8 cellular contexts compared by ENCODE assay signal in the genomic region with DNA sequence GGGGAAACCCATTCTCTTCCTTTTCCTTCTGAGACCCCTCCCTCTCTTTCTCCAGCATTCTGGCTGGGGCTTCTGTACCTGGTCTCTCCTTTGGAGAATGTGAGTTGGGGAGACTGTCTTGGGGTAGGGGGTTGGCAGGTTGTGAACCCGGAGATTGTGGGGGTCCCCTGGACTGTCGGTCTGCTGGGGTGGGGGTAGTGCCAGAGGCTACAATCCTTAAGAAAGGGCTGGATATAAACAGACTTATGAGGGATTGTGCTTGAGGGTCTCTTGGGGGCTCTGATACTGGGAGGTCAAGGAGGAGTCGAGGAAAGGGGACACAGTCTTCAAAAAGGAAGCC. TPM values are rescaled to one million over a fixed set of nuclear protein-coding genes. Genes with fewer than 3 reads are reported as not detected.
DNase-seq lines count a peak whose midpoint lies in the region; ATAC-seq and TF ChIP-seq lines count a peak whose summit lies in the region.

No MANE protein-coding gene starts in this region.

- intact Hi-C loops in CD4-positive, alpha-beta memory T cell (cut with micrococcal nuclease) = loop anchor here (5.0 kb wide), 1 partner anchor 334 kb away; the partner anchor contains the start of gene SCAND1
- intact Hi-C loops in OCI-LY7 (cut with micrococcal nuclease; ENCODE audit: unreplicated experiment) = loop anchor here (5.0 to 10.0 kb wide), 3 partner anchors 76 to 1933 kb away; partner anchors contain the start of genes E2F1, ERGIC3, NFS1 and ROMO1
- intact Hi-C loops in ovary (cut with DNase I) = loop anchor here in 2 of 4 donors (5.0 kb wide), 2 partner anchors 44 to 124 kb away; partner anchors contain the start of genes CPNE1 (in 1 of the 2), RBM12 (in 1 of the 2) and RBM39 (in 1 of the 2)

- no peak for TF ChIP-seq EP300 in ovary (IDR thresholded peaks at IDR 0.05)

- H3K4me1 Mint-ChIP-seq in CD4-positive, alpha-beta memory T cell = peaks cover 17 to 47% (median 34%) of the 10 kb centered on the region in 4 donors
- H3K4me1 Mint-ChIP-seq in effector memory CD8-positive, alpha-beta T cell (ENCODE audit: low read depth in 2 of 2) = peaks cover 34 to 35% of the 10 kb centered on the region in 2 donors

- peak overlapping the region; percentile 9 to 47 for H3K4me3 ChIP-seq in CD4-positive, alpha-beta memory T cell (ENCODE audit: low read length in 2 of 2)
- peak overlapping the region; percentile 73 for H3K4me3 ChIP-seq in OCI-LY7 (ENCODE audit: low read depth, low read length, poor library complexity, severe bottlenecking)
- H3K4me3 ChIP-seq in ovary = peak overlapping the region; percentile 35

- no peaks in the 10 kb centered on the region for H3K36me3 ChIP-seq in CD4-positive, alpha-beta memory T cell (ENCODE audit: insufficient read depth, low read length)
- H3K36me3 ChIP-seq in OCI-LY7 (ENCODE audit: insufficient read depth, low read length) (peaks cover 22% of the 10 kb centered on the region; the same call in 1 of the 2 replicates), ovary (no peaks in the 10 kb centered on the region)

- no peaks in the 10 kb centered on the region for H3K9me2 ChIP-seq in OCI-LY7 (ENCODE audit: insufficient read depth, low read length)

- 16 to 24% (median 18%) methylated on average over 3 of the region's 3 CpGs for WGBS in ovary, 3 donors

- no peaks in the 10 kb centered on the region for H3K9me3 ChIP-seq in CD4-positive, alpha-beta memory T cell (ENCODE audit: control insufficient read depth in 1 of 2, low read length in 2 of 2)
- H3K9me3 ChIP-seq in OCI-LY7 (ENCODE audit: low read length) = no peaks in the 10 kb centered on the region
- no peaks in the 10 kb centered on the region for H3K9me3 ChIP-seq in ovary

- TF ChIP-seq CTCF in OCI-LY7 (conservative IDR thresholded peaks at IDR 0.05; ENCODE audit: low read length) (0 out of 2 replicates have a peak, but pooled peaks have one; percentile 9), ovary (IDR thresholded peaks at IDR 0.05) (no peak)

- no peaks in the 10 kb centered on the region for H4K20me1 ChIP-seq in OCI-LY7 (ENCODE audit: insufficient read depth, low read length)

- H3K27me3 Mint-ChIP-seq in CD4-positive, alpha-beta memory T cell = peaks cover 0 to 3% of the 10 kb centered on the region in 2 donors
- H3K27me3 Mint-ChIP-seq in effector memory CD8-positive, alpha-beta T cell = no peaks in the 10 kb centered on the region

- H3K4me3 Mint-ChIP-seq in CD4-positive, alpha-beta memory T cell = peak overlapping the region; percentile 71 to 97 (median 88)
- peak overlapping the region; percentile 89 to 90 for H3K4me3 Mint-ChIP-seq in effector memory CD8-positive, alpha-beta T cell

- H3K27ac Mint-ChIP-seq in CD4-positive, alpha-beta memory T cell = peak overlapping the region; percentile 73 to 99 (median 91)
- peak overlapping the region in 1 of 2 donors; percentile 83 for H3K27ac Mint-ChIP-seq in effector memory CD8-positive, alpha-beta T cell

- H3K4me1 ChIP-seq in CD4-positive, alpha-beta memory T cell (ENCODE audit: insufficient read depth, low read length) = peaks cover 39% of the 10 kb centered on the region
- H3K4me1 ChIP-seq in OCI-LY7 (ENCODE audit: insufficient read depth, low read length, poor library complexity, severe bottlenecking) (peaks cover 51% of the 10 kb centered on the region), ovary (ENCODE audit: insufficient read depth) (peaks cover 1% of the 10 kb centered on the region)

- no TSS peak for BruUV-seq in OCI-LY7 (replicated peaks; lab: Mats Ljungman, UMichigan)

- H3K9me3 Mint-ChIP-seq in CD4-positive, alpha-beta memory T cell = peaks cover 0 to 3% (median 0%) of the 10 kb centered on the region in 8 donors
- no peaks in the 10 kb centered on the region for H3K9me3 Mint-ChIP-seq in effector memory CD8-positive, alpha-beta T cell

- no peak for DNase-seq in CD4-positive, alpha-beta memory T cell
- DNase-seq in OCI-LY7 (ENCODE audit: low spot score) (no peak), ovary (no peak), iPS-NIHi7 (ENCODE audit: extremely low spot score) (no peak), T1000 (lab: John Stamatoyannopoulos, UW) (no peak)
- DNase-seq in effector memory CD8-positive, alpha-beta T cell = no peak

- CTCF ChIA-PET in CD4-positive, alpha-beta memory T cell (lab: Charles Lee; ENCODE audit: partially characterized antibody) = interaction anchor here (0.6 to 5.3 kb wide), 7 partner anchors 10 to 117 kb away, joined by 3 to 33 read pairs (median 4); no protein-coding TSS in a partner anchor
- CTCF ChIA-PET in OCI-LY7 (lab: Charles Lee; ENCODE audit: unreplicated experiment) = no interaction called here

- H3K79me2 ChIP-seq in OCI-LY7 (ENCODE audit: insufficient read depth, low read depth, low read length) = peaks cover 15% of the 10 kb centered on the region; the same call in 1 of the 2 replicates

- peak overlapping the region; percentile 87 for H3K4me2 ChIP-seq in OCI-LY7 (ENCODE audit: low read length)

- peaks cover 0 to 7% of the 10 kb centered on the region in 2 donors for H3K36me3 Mint-ChIP-seq in CD4-positive, alpha-beta memory T cell
- peaks cover 52% of the 10 kb centered on the region for H3K36me3 Mint-ChIP-seq in effector memory CD8-positive, alpha-beta T cell (ENCODE audit: insufficient read depth)

- TF ChIP-seq POLR2A in ovary (IDR thresholded peaks at IDR 0.05) = no peak

- H3K27ac ChIP-seq in CD4-positive, alpha-beta memory T cell (ENCODE audit: low read depth, low read length) = no peak overlapping the region
- H3K27ac ChIP-seq in OCI-LY7 (ENCODE audit: low read depth, low read length, poor library complexity, severe bottlenecking) = peak overlapping the region; percentile 90
- H3K27ac ChIP-seq in ovary = peak overlapping the region; percentile 73 to 82

- no peaks in the 10 kb centered on the region for H3K27me3 ChIP-seq in CD4-positive, alpha-beta memory T cell (ENCODE audit: insufficient read depth, low read length)
- no peaks in the 10 kb centered on the region for H3K27me3 ChIP-seq in ovary

- POLR2A ChIA-PET in CD4-positive, alpha-beta memory T cell (lab: Charles Lee; ENCODE audit: partially characterized antibody) = interaction anchor here (1.0 to 6.3 kb wide), 12 partner anchors 16 to 336 kb away, joined by 3 to 97 read pairs (median 16); partner anchors contain the start of genes CPNE1, ERGIC3, NFS1 and PHF20
- POLR2A ChIA-PET in OCI-LY7 (lab: Charles Lee) = interaction anchor here (0.7 to 1.4 kb wide), 2 partner anchors 12 to 77 kb away, joined by 4 to 20 read pairs; no protein-coding TSS in a partner anchor

- peak overlapping the region; percentile 52; the same call in 1 of the 2 replicates for H2AFZ ChIP-seq in OCI-LY7 (ENCODE audit: low read length)

- ATAC-seq in effector memory CD8-positive, alpha-beta T cell (replicated peaks) = no peak
- no peak for ATAC-seq in HG02840 (IDR thresholded peaks at IDR 0.05; ENCODE audit: low FRiP score, unreplicated experiment)
- ATAC-seq in HG02678 (IDR thresholded peaks at IDR 0.05; ENCODE audit: unreplicated experiment) = no peak

RNA-seq across cellular contexts. Expression of gene SPAG4, which starts 2.4 kb away (rescaled TPM):
- total RNA-seq in CD4-positive, alpha-beta memory T cell = 1 to 10 TPM in 1 of 2 experiments, under 1 TPM in 1; 0.47 to 1.3 TPM
- polyA plus RNA-seq in CD4-positive, alpha-beta memory T cell = under 1 TPM; 0.69 to 0.79 TPM
- 12.1 and 24.7 TPM in 2 replicates for total RNA-seq in OCI-LY7 (2014; rRNA removed; shearing (Covaris generic))
- total RNA-seq in OCI-LY7 (2022) = 58.2 and 64.2 TPM in 2 replicates
- total RNA-seq in ovary = 10 to 100 TPM in 2 of 7 donors, 1 to 10 TPM in 5; 6.3 to 12.8 (median 9.9) TPM
- polyA plus RNA-seq in ovary = 1 to 10 TPM in 1 of 2 donors, under 1 TPM in 1; 1.00 to 4.4 TPM

RNA-seq across cellular contexts. Expression of gene CPNE1, which starts 46.7 kb away (rescaled TPM):
- total RNA-seq in CD4-positive, alpha-beta memory T cell = 100 to 1,000 TPM; 316 to 353 TPM
- polyA plus RNA-seq in CD4-positive, alpha-beta memory T cell = 100 to 1,000 TPM; 305 to 343 TPM
- 83.3 and 83.7 TPM in 2 replicates for total RNA-seq in OCI-LY7 (2014; rRNA removed; shearing (Covaris generic))
- total RNA-seq in OCI-LY7 (2022) (193 and 202 TPM in 2 replicates), ovary (100 to 1,000 TPM in 6 of 7 donors, 10 to 100 TPM in 1; 97.5 to 173 (median 165) TPM)
- 100 to 1,000 TPM; 127 to 129 TPM for polyA plus RNA-seq in ovary

RNA-seq across cellular contexts. Expression of gene RBM12, which starts 46.7 kb away (rescaled TPM):
- 100 to 1,000 TPM; 129 to 138 TPM for total RNA-seq in CD4-positive, alpha-beta memory T cell
- 10 to 100 TPM; 29.9 to 52.8 TPM for polyA plus RNA-seq in CD4-positive, alpha-beta memory T cell
- total RNA-seq in OCI-LY7 (2014; rRNA removed; shearing (Covaris generic)) = 63.8 and 66.3 TPM in 2 replicates
- total RNA-seq in OCI-LY7 (2022) = 152 and 160 TPM in 2 replicates
- total RNA-seq in ovary = 100 to 1,000 TPM in 5 of 7 donors, 10 to 100 TPM in 2; 30.0 to 130 (median 107) TPM
- polyA plus RNA-seq in ovary = 10 to 100 TPM; 20.4 to 63.5 TPM
